In the genomic region with DNA sequence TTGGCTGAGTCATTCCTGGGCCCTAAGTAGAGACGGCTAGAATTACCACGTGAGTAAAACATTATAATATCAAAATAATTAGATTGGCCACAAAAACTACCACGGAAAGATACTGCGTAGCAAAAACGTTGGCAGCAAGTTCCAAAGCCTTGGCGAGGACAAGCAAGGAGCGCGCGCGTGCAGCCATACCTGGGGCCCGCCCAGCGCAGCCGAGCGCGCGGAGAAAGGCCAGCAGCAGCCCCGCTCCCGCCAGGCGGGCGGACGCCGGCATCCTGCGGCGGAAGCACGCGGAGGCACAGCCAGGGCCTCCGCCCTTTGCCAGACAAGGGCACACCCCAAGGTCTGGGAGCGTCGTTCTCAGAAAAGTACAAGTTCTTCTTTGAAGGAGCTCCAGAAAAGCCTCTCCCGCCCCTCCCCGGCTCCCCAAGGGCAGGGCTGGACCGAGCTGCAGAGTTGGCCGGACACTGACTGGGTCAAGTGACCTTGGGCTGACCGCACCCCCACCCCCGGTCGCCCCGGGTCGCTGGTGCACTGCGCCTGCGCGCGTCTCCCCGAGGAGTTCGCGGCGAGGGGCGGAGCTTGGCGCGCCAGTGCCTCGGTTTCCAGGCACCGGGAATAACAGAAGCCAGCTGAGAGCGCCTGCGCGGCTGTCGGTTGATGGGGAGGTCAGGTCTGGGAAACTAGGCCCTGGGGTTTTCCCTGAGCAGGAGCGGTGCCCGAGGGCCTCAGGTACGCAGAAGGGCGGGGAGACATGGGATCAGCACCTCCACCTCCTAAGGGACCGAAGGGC, we compare ENCODE assay signal across 1 cellular context.
A peak's percentile ranks its signal among the peaks of the same experiment; 100 is the strongest.
TF ChIP-seq lines count a peak whose summit lies in the region.

A gene with protein sequence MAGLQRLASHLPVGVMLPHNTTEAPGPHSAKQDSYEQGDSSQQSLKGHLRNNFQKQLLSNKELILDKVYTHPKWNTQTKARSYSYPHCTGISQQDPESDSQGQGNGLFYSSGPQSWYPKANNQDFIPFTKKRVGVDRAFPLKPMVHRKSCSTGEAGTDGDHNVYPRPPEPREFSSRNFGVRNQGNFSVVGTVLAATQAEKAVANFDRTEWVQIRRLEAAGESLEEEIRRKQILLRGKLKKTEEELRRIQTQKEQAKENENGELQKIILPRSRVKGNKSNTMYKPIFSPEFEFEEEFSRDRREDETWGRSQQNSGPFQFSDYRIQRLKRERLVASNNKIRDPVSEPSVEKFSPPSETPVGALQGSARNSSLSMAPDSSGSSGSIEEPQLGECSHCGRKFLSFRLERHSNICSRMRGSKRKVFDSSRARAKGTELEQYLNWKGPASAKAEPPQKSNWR (plus strand): TSS at position 621 of the 790 bp plus-strand sequence. CDS start 933 bp downstream, outside the sequence.

TF ChIP-seq in K562, 482 proteins besides CTCF, POLR2A, EP300 and RAD21 (continued from another document and continues in another):
- TF ChIP-seq NFE2L1 (tag; IDR thresholded peaks at IDR 0.05; ENCODE audit: borderline replicate concordance, low read depth) (peak; percentile 77; the same call in 1 of the 2 replicates), ZNF436 (CRISPR knock-in tag; IDR thresholded peaks at IDR 0.05) (no peak), MAFK (IDR thresholded peaks at IDR 0.05; ENCODE audit: low read length) (peak; percentile 59; the same call in 1 of the 2 replicates), MCM7 (IDR thresholded peaks at IDR 0.05) (no peak), PRDM10 (IDR thresholded peaks at IDR 0.05; ENCODE audit: partially characterized antibody) (no peak), POLR2AphosphoS2 (IDR thresholded peaks at IDR 0.05; ENCODE audit: low read length) (no peak), ATF1 (CRISPR knock-in tag; IDR thresholded peaks at IDR 0.05) (no peak), ATF1 (tag; IDR thresholded peaks at IDR 0.05) (no peak; the same call in 1 of the 2 replicates), BRCA1 (IDR thresholded peaks at IDR 0.05) (no peak), BRCA1 (CRISPR knock-in tag; IDR thresholded peaks at IDR 0.05) (no peak), PATZ1 (CRISPR knock-in tag; IDR thresholded peaks at IDR 0.05; ENCODE audit: borderline replicate concordance) (no peak), COPS2 (conservative IDR thresholded peaks at IDR 0.05) (no peak), SETDB1 (IDR thresholded peaks at IDR 0.05; ENCODE audit: low read length) (no peak), ZNF354B (CRISPR knock-in tag; IDR thresholded peaks at IDR 0.05) (no peak), HNRNPH1 (optimal IDR thresholded peaks at IDR 0.05; ENCODE audit: low read depth, low read length) (no peak), MCM3 (IDR thresholded peaks at IDR 0.05) (no peak), SMARCE1 (IDR thresholded peaks at IDR 0.05) (no peak), KLF1 (tag; IDR thresholded peaks at IDR 0.05) (peak; percentile 96), ELF4 (CRISPR knock-in tag; IDR thresholded peaks at IDR 0.05) (no peak), HDAC6 (IDR thresholded peaks at IDR 0.05; ENCODE audit: low read depth, low read length) (no peak), NR0B1 (IDR thresholded peaks at IDR 0.05; ENCODE audit: partially characterized antibody) (no peak), PPARD (CRISPR knock-in tag; IDR thresholded peaks at IDR 0.05) (no peak), SNAPC5 (CRISPR knock-in tag; IDR thresholded peaks at IDR 0.05) (no peak), ADNP (tag; IDR thresholded peaks at IDR 0.05) (no peak), MTA2 (IDR thresholded peaks at IDR 0.05; ENCODE audit: low read depth) (no peak), MAFF (IDR thresholded peaks at IDR 0.05; ENCODE audit: low read length) (peak; percentile 78; the same call in 1 of the 2 replicates), RUNX1 (IDR thresholded peaks at IDR 0.05; ENCODE audit: low read depth) (no peak), ZBED1 (IDR thresholded peaks at IDR 0.05) (no peak), L3MBTL2 (IDR thresholded peaks at IDR 0.05) (peak; percentile 95), CHD2 (IDR thresholded peaks at IDR 0.05; ENCODE audit: low read depth, low read length) (0 out of 2 replicates have a peak, but pooled peaks have one; percentile 19), SAP30 (IDR thresholded peaks at IDR 0.05; ENCODE audit: borderline replicate concordance, insufficient read depth, low read depth, low read length, poor library complexity, severe bottlenecking) (peak; percentile 33), PHF8 (IDR thresholded peaks at IDR 0.05; ENCODE audit: borderline replicate concordance, low read length) (peak; percentile 61; the same call in 1 of the 2 replicates), ZNF668 (CRISPR knock-in tag; IDR thresholded peaks at IDR 0.05) (no peak), ZNF41 (CRISPR knock-in tag; conservative IDR thresholded peaks at IDR 0.05) (no peak), ILF3 (IDR thresholded peaks at IDR 0.05; ENCODE audit: borderline replicate concordance) (no peak), ZNF347 (CRISPR knock-in tag; IDR thresholded peaks at IDR 0.05; ENCODE audit: low read depth) (no peak), ELK1 (CRISPR knock-in tag; IDR thresholded peaks at IDR 0.05) (no peak), ZNF695 (CRISPR knock-in tag; IDR thresholded peaks at IDR 0.05) (no peak), ZNF239 (CRISPR knock-in tag; IDR thresholded peaks at IDR 0.05) (no peak), USF1 (CRISPR knock-in tag; IDR thresholded peaks at IDR 0.05) (peak; percentile 43; the same call in 1 of the 2 replicates), SRF (CRISPR knock-in tag; IDR thresholded peaks at IDR 0.05) (peak in 1 of 2 experiments; percentile 86; a peak in 1 of 4 replicates), FOXJ2 (tag; IDR thresholded peaks at IDR 0.05) (peak; percentile 96), ZNF12 (CRISPR knock-in tag; IDR thresholded peaks at IDR 0.05) (no peak), ZNF174 (CRISPR knock-in tag; IDR thresholded peaks at IDR 0.05) (no peak), GTF2A2 (tag; IDR thresholded peaks at IDR 0.05) (no peak), ZNF133 (CRISPR knock-in tag; IDR thresholded peaks at IDR 0.05) (no peak), SUPT5H (IDR thresholded peaks at IDR 0.05) (peak; percentile 68; the same call in 1 of the 2 replicates), SMC3 (conservative IDR thresholded peaks at IDR 0.05; ENCODE audit: insufficient read depth, low read depth, low read length) (no peak), RAD51 (IDR thresholded peaks at IDR 0.05; ENCODE audit: borderline replicate concordance, low read depth) (no peak), TBL1XR1 (IDR thresholded peaks at IDR 0.05; ENCODE audit: low read length in 2 of 2) (peak in 1 of 2 experiments; percentile 74; a peak in 2 of 4 replicates), HDAC3 (IDR thresholded peaks at IDR 0.05; ENCODE audit: borderline replicate concordance, partially characterized antibody) (no peak)
- TF ChIP-seq, protein P1, sequence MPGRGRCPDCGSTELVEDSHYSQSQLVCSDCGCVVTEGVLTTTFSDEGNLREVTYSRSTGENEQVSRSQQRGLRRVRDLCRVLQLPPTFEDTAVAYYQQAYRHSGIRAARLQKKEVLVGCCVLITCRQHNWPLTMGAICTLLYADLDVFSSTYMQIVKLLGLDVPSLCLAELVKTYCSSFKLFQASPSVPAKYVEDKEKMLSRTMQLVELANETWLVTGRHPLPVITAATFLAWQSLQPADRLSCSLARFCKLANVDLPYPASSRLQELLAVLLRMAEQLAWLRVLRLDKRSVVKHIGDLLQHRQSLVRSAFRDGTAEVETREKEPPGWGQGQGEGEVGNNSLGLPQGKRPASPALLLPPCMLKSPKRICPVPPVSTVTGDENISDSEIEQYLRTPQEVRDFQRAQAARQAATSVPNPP (IDR thresholded peaks at IDR 0.05; ENCODE audit: borderline replicate concordance, insufficient read depth, insufficient read length) = no peak
